27 cellular contexts compared by ENCODE assay signal in genomic region chr1:96259399-96259798, GRCh38.
DNase-seq lines count a peak whose midpoint lies in the region; ATAC-seq and TF ChIP-seq lines count a peak whose summit lies in the region.
"Had no signal": no experiment of that assay in that cellular context is flagged by ENCODE, and none has a peak within 500 bp of the region (broad histone marks: within the 10 kb centered on the region; RNA-seq: fewer than 3 reads in every experiment).

No MANE protein-coding gene starts in this region.

- peak; percentile 36 for DNase-seq in ELF-1 (ENCODE audit: low read depth, low spot score)
- peak; percentile 3 for DNase-seq in LHCN-M2 (ENCODE audit: low read depth)
- DNase-seq in nephron progenitor cell, result no peak
- DNase-seq in SHP77 treated with DMSO at 0.1 percent for 48 hours (lab: John Stamatoyannopoulos, UW), result no peak
- DNase-seq in left ventricle myocardium inferior, result no peak
- no peak for DNase-seq in gastrocnemius medialis
- DNase-seq: ACHN; activated CD4-positive, alpha-beta T cell treated with anti-CD3 and anti-CD28 coated beads for 4 hours; activated naive CD4-positive, alpha-beta T cell treated with anti-CD3 and anti-CD28 coated beads, Interleukin-2, amount 10 ng/mL, durations not matched to agents 7 days and 5 days; amniotic stem cell; DMS79 treated with DMSO at 0.1 percent for 48 hours; effector CD4-positive, alpha-beta T cell; hypothalamus; left ventricle myocardium superior; NCI-H1930; NCI-H2227 treated with DMSO at 0.1 percent for 48 hours; NCI-H69; nucleus accumbens; sigmoid colon; stimulated activated CD4-positive, alpha-beta T cell treated with anti-CD3 and anti-CD28 coated beads, Interleukin-12 subunit alpha, Interleukin-12 subunit beta, amount 100 ng/mL, for 4 hours; stimulated activated CD4-positive, alpha-beta T cell treated with anti-CD3 and anti-CD28 coated beads, Interleukin-2, amount 100 ng/mL, for 48 hours; thyroid gland; uterus had no signal

- H3K4me1 ChIP-seq in ectodermal cell (ENCODE audit: control insufficient read depth, insufficient read depth, low read length) (peaks cover 20% of the 10 kb centered on the region), left ventricle myocardium inferior (no peaks in the 10 kb centered on the region), gastrocnemius medialis (no peaks in the 10 kb centered on the region)
- H3K4me1 ChIP-seq: breast epithelium, prostate gland, sigmoid colon, thyroid gland, uterus had no signal

- no peak overlapping the region for H3K4me3 Mint-ChIP-seq in nephron progenitor cell
- H3K4me3 Mint-ChIP-seq: activated naive CD4-positive, alpha-beta T cell treated with anti-CD3 and anti-CD28 coated beads, Interleukin-2, amount 10 ng/mL, durations not matched to agents 7 days and 5 days; activated T-helper 17 cell treated with anti-CD3 and anti-CD28 coated beads, Interleukin-2, amount 50 U/mL, for 72 hours had no signal

- peaks cover 23% of the 10 kb centered on the region for H3K4me1 Mint-ChIP-seq in nephron progenitor cell
- H3K4me1 Mint-ChIP-seq: activated naive CD4-positive, alpha-beta T cell treated with anti-CD3 and anti-CD28 coated beads, Interleukin-2, amount 10 ng/mL, durations not matched to agents 7 days and 5 days; activated T-helper 17 cell treated with anti-CD3 and anti-CD28 coated beads, Interleukin-2, amount 50 U/mL, for 72 hours had no signal

- H3K36me3 Mint-ChIP-seq in nephron progenitor cell (ENCODE audit: low read depth), result peaks cover 10% of the 10 kb centered on the region
- H3K36me3 Mint-ChIP-seq: activated naive CD4-positive, alpha-beta T cell treated with anti-CD3 and anti-CD28 coated beads, Interleukin-2, amount 10 ng/mL, durations not matched to agents 7 days and 5 days had no signal

- H3K9me3 Mint-ChIP-seq in nephron progenitor cell, result peaks cover 13% of the 10 kb centered on the region
- H3K9me3 Mint-ChIP-seq: activated naive CD4-positive, alpha-beta T cell treated with anti-CD3 and anti-CD28 coated beads, Interleukin-2, amount 10 ng/mL, durations not matched to agents 7 days and 5 days had no signal

- H3K36me3 ChIP-seq in ectodermal cell (ENCODE audit: control insufficient read depth, insufficient read depth, low read length) (no peaks in the 10 kb centered on the region), left ventricle myocardium inferior (no peaks in the 10 kb centered on the region), gastrocnemius medialis (no peaks in the 10 kb centered on the region)
- H3K36me3 ChIP-seq: breast epithelium, prostate gland, sigmoid colon, thyroid gland, uterus had no signal

- H3K27me3 ChIP-seq in ectodermal cell (ENCODE audit: control insufficient read depth, insufficient read depth, low read length, poor library complexity, severe bottlenecking), result no peaks in the 10 kb centered on the region
- H3K27me3 ChIP-seq in left ventricle myocardium inferior (ENCODE audit: low read depth), result no peaks in the 10 kb centered on the region
- H3K27me3 ChIP-seq in gastrocnemius medialis, result no peaks in the 10 kb centered on the region
- H3K27me3 ChIP-seq: breast epithelium, sigmoid colon, thyroid gland, uterus had no signal

- H3K9me3 ChIP-seq in ectodermal cell (ENCODE audit: control insufficient read depth, low read length) (no peaks in the 10 kb centered on the region), left ventricle myocardium inferior (replicated peaks) (no peaks in the 10 kb centered on the region), gastrocnemius medialis (no peaks in the 10 kb centered on the region)
- H3K9me3 ChIP-seq: breast epithelium, prostate gland, sigmoid colon, thyroid gland had no signal

- H3K27ac ChIP-seq in ectodermal cell (ENCODE audit: insufficient read depth, low read depth, low read length, poor library complexity, severe bottlenecking) (peak overlapping the region; percentile 81), left ventricle myocardium inferior (replicated peaks) (no peak overlapping the region), gastrocnemius medialis (no peak overlapping the region)
- H3K27ac ChIP-seq: breast epithelium, prostate gland, sigmoid colon, thyroid gland, uterus had no signal

- no peak for TF ChIP-seq POLR2A in gastrocnemius medialis (IDR thresholded peaks at IDR 0.05)

- no peaks in the 10 kb centered on the region for H3K27me3 Mint-ChIP-seq in nephron progenitor cell (ENCODE audit: low read depth, poor library complexity)
- H3K27me3 Mint-ChIP-seq: activated naive CD4-positive, alpha-beta T cell treated with anti-CD3 and anti-CD28 coated beads, Interleukin-2, amount 10 ng/mL, durations not matched to agents 7 days and 5 days; activated T-helper 17 cell treated with anti-CD3 and anti-CD28 coated beads, Interleukin-2, amount 50 U/mL, for 72 hours had no signal

- 14 to 18% methylated on average over 2 of the region's 2 CpGs for WGBS in ectodermal cell, 2 experiments

- H3K27ac Mint-ChIP-seq in nephron progenitor cell, result peak overlapping the region; percentile 71
- H3K27ac Mint-ChIP-seq: activated naive CD4-positive, alpha-beta T cell treated with anti-CD3 and anti-CD28 coated beads, Interleukin-2, amount 10 ng/mL, durations not matched to agents 7 days and 5 days; activated T-helper 17 cell treated with anti-CD3 and anti-CD28 coated beads, Interleukin-2, amount 50 U/mL, for 72 hours had no signal

- in situ Hi-C loops in gastrocnemius medialis (cut with MboI; ENCODE audit: low sequenced_read_pairs in 4 of 4), result no loop called here

- no peak overlapping the region for H3K4me3 ChIP-seq in ectodermal cell (ENCODE audit: insufficient read depth, low read depth, low read length)
- H3K4me3 ChIP-seq in left ventricle myocardium inferior, result no peak overlapping the region
- H3K4me3 ChIP-seq in gastrocnemius medialis, result no peak overlapping the region
- H3K4me3 ChIP-seq: breast epithelium, prostate gland, sigmoid colon, thyroid gland, uterus had no signal

- intact Hi-C loops in left ventricle myocardium inferior (cut with micrococcal nuclease), result no loop called here
- intact Hi-C loops in gastrocnemius medialis (cut with DNase I; ENCODE audit: low total_unique reads), result no loop called here

- no peak for ATAC-seq in gastrocnemius medialis
- ATAC-seq: activated T-helper 17 cell treated with anti-CD3 and anti-CD28 coated beads, Interleukin-2, amount 50 U/mL, for 72 hours; left ventricle myocardium superior had no signal

- TF ChIP-seq CTCF in nephron progenitor cell (IDR thresholded peaks at IDR 0.05) (no peak), left ventricle myocardium inferior (IDR thresholded peaks at IDR 0.05; ENCODE audit: borderline replicate concordance) (no peak), gastrocnemius medialis (IDR thresholded peaks at IDR 0.05 in 4 of 5, conservative IDR thresholded peaks at IDR 0.05 in 1 of 5) (no peak)

Comparison
In these comparisons a context has a peak if more than half of its experiments do, and no peak if none do; other contexts are left out.
1. DNase-seq: peak in ELF-1 (single experiment) and LHCN-M2 (single experiment); none in nephron progenitor cell (single experiment), SHP77 treated with DMSO at 0.1 percent for 48 hours (single experiment), left ventricle myocardium inferior (single experiment) and gastrocnemius medialis (0 of 2).